25 cellular contexts compared by ENCODE assay signal in genomic region chr16:67213197-67214019, GRCh38. TPM values are rescaled to one million over a fixed set of nuclear protein-coding genes. Genes with fewer than 3 reads are reported as not detected.
"Had no signal": no experiment of that assay in that cellular context is flagged by ENCODE, and none has a peak within 500 bp of the region (broad histone marks: within the 10 kb centered on the region; RNA-seq: fewer than 3 reads in every experiment).

No MANE protein-coding gene starts in this region.

- H3K27me3 ChIP-seq: esophagus muscularis mucosa, uterus had no signal

- DNase-seq: activated CD4-positive, alpha-beta memory T cell treated with anti-CD3 and anti-CD28 coated beads, Interleukin-2, amount 10 ng/mL, durations not matched to agents 7 days and 5 days; activated CD4-positive, alpha-beta T cell treated with anti-CD3 and anti-CD28 coated beads, Interleukin-2, amount 10 ng/mL, durations not matched to agents 24 days and 14 days; activated CD4-positive, CD25-positive, alpha-beta regulatory T cell treated with anti-CD3 and anti-CD28 coated beads, Interleukin-2, amount 50 U/mL, for 72 hours; activated CD8-positive, alpha-beta memory T cell treated with anti-CD3 and anti-CD28 coated beads, Interleukin-2, amount 50 U/mL, for 48 hours; activated gamma-delta T cell treated with Interleukin-2 at 50 U/mL for 16 hours; activated naive CD4-positive, alpha-beta T cell treated with anti-CD3 and anti-CD28 coated beads, Interleukin-2, amount 50 U/mL, for 16 hours; activated T-cell treated with anti-CD3 and anti-CD28 coated beads, Interleukin-2, amount 50 U/mL, for 4 hours; amniotic stem cell; central memory CD4-positive, alpha-beta T cell; foreskin melanocyte; midbrain; naive thymus-derived CD8-positive, alpha-beta T cell; nucleus accumbens; stimulated activated CD4-positive, alpha-beta T cell treated with anti-CD3 and anti-CD28 coated beads, Interleukin-4, amount 100 ng/mL, for 1 hour; stimulated activated naive CD8-positive, alpha-beta T cell treated with anti-CD3 and anti-CD28 coated beads, Interleukin-15, Interleukin-2, amounts not matched to agents 100 U/mL and 50 U/mL, for 24 hours; T-helper 17 cell; T1000; uterus had no signal

- H3K4me1 ChIP-seq: uterus had no signal

- ATAC-seq: activated T-cell treated with anti-CD3 and anti-CD28 coated beads, Interleukin-2, amount 50 U/mL, for 4 hours; activated T-helper 17 cell treated with anti-CD3 and anti-CD28 coated beads, Interleukin-2, amount 50 U/mL, for 72 hours; naive thymus-derived CD8-positive, alpha-beta T cell; right cardiac atrium; stimulated activated naive CD8-positive, alpha-beta T cell treated with anti-CD3 and anti-CD28 coated beads, Interleukin-15, Interleukin-2, amounts not matched to agents 100 U/mL and 50 U/mL, for 24 hours; T-helper 17 cell had no signal

- FAIRE-seq: astrocyte, islet of Langerhans had no signal

- H3K27ac ChIP-seq: esophagus muscularis mucosa, thoracic aorta, uterus had no signal

- H3K9me3 ChIP-seq: esophagus muscularis mucosa, thoracic aorta, uterus had no signal

- H3K4me3 ChIP-seq: esophagus muscularis mucosa, thoracic aorta, uterus had no signal

- H3K36me3 ChIP-seq: thoracic aorta, uterus had no signal

RNA-seq across cellular contexts. Expression of gene ELMO3, which starts 14.5 kb away (rescaled TPM):
- total RNA-seq: skeletal muscle tissue had no signal
- polyA plus RNA-seq: naive thymus-derived CD8-positive, alpha-beta T cell had no signal

RNA-seq across cellular contexts. Expression of gene EXOC3L1, which starts 23.5 kb away (rescaled TPM):
- total RNA-seq: activated CD4-positive, alpha-beta memory T cell treated with anti-CD3 and anti-CD28 coated beads, Interleukin-2, amount 10 ng/mL, durations not matched to agents 7 days and 5 days; activated T-cell treated with anti-CD3 and anti-CD28 coated beads, Interleukin-2, amount 50 U/mL, for 4 hours; naive thymus-derived CD8-positive, alpha-beta T cell; T-helper 17 cell had no signal
